Comparison of ENCODE assay signal across 8 cellular contexts in genomic region chr9:85740821-85741111, GRCh38. TPM values are rescaled to one million over a fixed set of nuclear protein-coding genes. Genes with fewer than 3 reads are reported as not detected.
A peak's percentile ranks its signal among the peaks of the same experiment; 100 is the strongest.
DNase-seq lines count a peak whose midpoint lies in the region; ATAC-seq and TF ChIP-seq lines count a peak whose summit lies in the region.

No MANE protein-coding gene starts in this region.

- ATAC-seq in HG03139 (IDR thresholded peaks at IDR 0.05; ENCODE audit: unreplicated experiment): peak; percentile 5
- peak in 1 of 2 donors; percentile 33 for ATAC-seq in gastrocnemius medialis
- ATAC-seq in HG02763 (IDR thresholded peaks at IDR 0.05; ENCODE audit: unreplicated experiment): no peak

- peak overlapping the region; percentile 94 to 99 (median 98) for H3K27ac Mint-ChIP-seq in CD4-positive, alpha-beta memory T cell
- peak overlapping the region; percentile 87 for H3K27ac Mint-ChIP-seq in activated CD4-positive, alpha-beta memory T cell treated with anti-CD3 and anti-CD28 coated beads, Interleukin-2, amount 10 ng/mL, durations not matched to agents 7 days and 5 days

- intact Hi-C loops in CD4-positive, alpha-beta memory T cell (cut with micrococcal nuclease): loop anchor here (2.0 kb wide), 2 partner anchors 42 to 1820 kb away; partner anchors contain the start of gene KIF27
- intact Hi-C loops in left ventricle myocardium inferior (cut with micrococcal nuclease) (no loop called here), gastrocnemius medialis (cut with DNase I; ENCODE audit: low total_unique reads) (no loop called here)

- in situ Hi-C loops in gastrocnemius medialis (cut with MboI; ENCODE audit: low sequenced_read_pairs in 4 of 4): no loop called here

- peaks cover 31% of the 10 kb centered on the region for H3K4me1 ChIP-seq in CD4-positive, alpha-beta memory T cell (ENCODE audit: insufficient read depth, low read length)
- peaks cover 60% of the 10 kb centered on the region for H3K4me1 ChIP-seq in left ventricle myocardium inferior
- H3K4me1 ChIP-seq in gastrocnemius medialis: peaks cover 23 to 35% of the 10 kb centered on the region in 2 donors

- peak overlapping the region; percentile 55 to 71 for H3K4me3 ChIP-seq in CD4-positive, alpha-beta memory T cell (ENCODE audit: low read length in 2 of 2)
- H3K4me3 ChIP-seq in left ventricle myocardium inferior (peak overlapping the region; percentile 89), gastrocnemius medialis (peak overlapping the region; percentile 76 to 83 (median 83))

- H3K36me3 Mint-ChIP-seq in CD4-positive, alpha-beta memory T cell: peaks cover 0 to 9% of the 10 kb centered on the region in 2 donors
- H3K36me3 Mint-ChIP-seq in activated CD4-positive, alpha-beta memory T cell treated with anti-CD3 and anti-CD28 coated beads, Interleukin-2, amount 10 ng/mL, durations not matched to agents 7 days and 5 days (ENCODE audit: low read depth): no peaks in the 10 kb centered on the region

- H3K9me3 Mint-ChIP-seq in CD4-positive, alpha-beta memory T cell: no peaks in the 10 kb centered on the region
- no peaks in the 10 kb centered on the region for H3K9me3 Mint-ChIP-seq in activated CD4-positive, alpha-beta memory T cell treated with anti-CD3 and anti-CD28 coated beads, Interleukin-2, amount 10 ng/mL, durations not matched to agents 7 days and 5 days

- no peaks in the 10 kb centered on the region for H3K9me3 ChIP-seq in CD4-positive, alpha-beta memory T cell (ENCODE audit: control insufficient read depth in 1 of 2, low read length in 2 of 2)
- H3K9me3 ChIP-seq in left ventricle myocardium inferior (replicated peaks) (no peaks in the 10 kb centered on the region), gastrocnemius medialis (no peaks in the 10 kb centered on the region)

- H3K27me3 Mint-ChIP-seq in CD4-positive, alpha-beta memory T cell: peaks cover 0 to 5% of the 10 kb centered on the region in 2 donors
- H3K27me3 Mint-ChIP-seq in activated CD4-positive, alpha-beta memory T cell treated with anti-CD3 and anti-CD28 coated beads, Interleukin-2, amount 10 ng/mL, durations not matched to agents 7 days and 5 days: peaks cover 4% of the 10 kb centered on the region

- POLR2A ChIA-PET in CD4-positive, alpha-beta memory T cell (lab: Charles Lee; ENCODE audit: partially characterized antibody): interaction anchor here (0.7 to 5.3 kb wide), 13 partner anchors 9 to 1761 kb away, joined by 3 to 60 read pairs (median 7); partner anchors contain the start of genes HNRNPK, NAA35 and RMI1
- POLR2A ChIA-PET in activated CD4-positive, alpha-beta memory T cell treated with anti-CD3 and anti-CD28 coated beads, Interleukin-2, amount 10 ng/mL, durations not matched to agents 7 days and 5 days (lab: Charles Lee): interaction anchor here (0.8 to 2.1 kb wide), 7 partner anchors 13 to 1761 kb away, joined by 3 to 9 read pairs (median 5); partner anchors contain the start of genes HNRNPK, ISCA1 and NAA35

- peak overlapping the region; percentile 93 to 98 (median 96) for H3K4me3 Mint-ChIP-seq in CD4-positive, alpha-beta memory T cell
- peak overlapping the region; percentile 80 for H3K4me3 Mint-ChIP-seq in activated CD4-positive, alpha-beta memory T cell treated with anti-CD3 and anti-CD28 coated beads, Interleukin-2, amount 10 ng/mL, durations not matched to agents 7 days and 5 days

- peaks cover 22 to 39% (median 31%) of the 10 kb centered on the region in 4 donors for H3K4me1 Mint-ChIP-seq in CD4-positive, alpha-beta memory T cell
- H3K4me1 Mint-ChIP-seq in activated CD4-positive, alpha-beta memory T cell treated with anti-CD3 and anti-CD28 coated beads, Interleukin-2, amount 10 ng/mL, durations not matched to agents 7 days and 5 days: peaks cover 46% of the 10 kb centered on the region

- DNase-seq in CD4-positive, alpha-beta memory T cell: peak in 2 of 5 donors; percentile 61 to 75
- DNase-seq in activated CD4-positive, alpha-beta memory T cell treated with anti-CD3 and anti-CD28 coated beads, Interleukin-2, amount 10 ng/mL, durations not matched to agents 7 days and 5 days: no peak
- DNase-seq in left ventricle myocardium inferior (no peak), gastrocnemius medialis (no peak), NCI-H128 (lab: John Stamatoyannopoulos, UW; ENCODE audit: unreplicated experiment) (no peak)
- DNase-seq in activated CD8-positive, alpha-beta memory T cell treated with anti-CD3 and anti-CD28 coated beads for 24 hours: no peak

- CTCF ChIA-PET in CD4-positive, alpha-beta memory T cell (lab: Charles Lee; ENCODE audit: partially characterized antibody): interaction anchor here (1.0 to 5.4 kb wide), 6 partner anchors 11 to 131 kb away, joined by 3 to 32 read pairs (median 6); no protein-coding TSS in a partner anchor
- CTCF ChIA-PET in activated CD4-positive, alpha-beta memory T cell treated with anti-CD3 and anti-CD28 coated beads, Interleukin-2, amount 10 ng/mL, durations not matched to agents 7 days and 5 days (lab: Charles Lee): interaction anchor here (1.4 to 2.5 kb wide), 3 partner anchors 40 to 131 kb away, joined by 3 to 15 read pairs (median 7); no protein-coding TSS in a partner anchor

- TF ChIP-seq POLR2A in gastrocnemius medialis (IDR thresholded peaks at IDR 0.05): no peak

- H3K36me3 ChIP-seq in CD4-positive, alpha-beta memory T cell (ENCODE audit: insufficient read depth, low read length): no peaks in the 10 kb centered on the region
- H3K36me3 ChIP-seq in left ventricle myocardium inferior: no peaks in the 10 kb centered on the region
- no peaks in the 10 kb centered on the region for H3K36me3 ChIP-seq in gastrocnemius medialis

- peak overlapping the region; percentile 93 for H3K27ac ChIP-seq in CD4-positive, alpha-beta memory T cell (ENCODE audit: low read depth, low read length)
- peak overlapping the region; percentile 87 for H3K27ac ChIP-seq in left ventricle myocardium inferior (replicated peaks)
- peak overlapping the region; percentile 85 to 91 (median 88) for H3K27ac ChIP-seq in gastrocnemius medialis

- H3K27me3 ChIP-seq in CD4-positive, alpha-beta memory T cell (ENCODE audit: insufficient read depth, low read length): no peaks in the 10 kb centered on the region
- H3K27me3 ChIP-seq in left ventricle myocardium inferior (ENCODE audit: low read depth): no peaks in the 10 kb centered on the region
- no peaks in the 10 kb centered on the region for H3K27me3 ChIP-seq in gastrocnemius medialis

- TF ChIP-seq CTCF in left ventricle myocardium inferior (IDR thresholded peaks at IDR 0.05; ENCODE audit: borderline replicate concordance): no peak
- no peak for TF ChIP-seq CTCF in gastrocnemius medialis (IDR thresholded peaks at IDR 0.05 in 4 of 5, conservative IDR thresholded peaks at IDR 0.05 in 1 of 5)

RNA-seq across cellular contexts. Expression of gene AGTPBP1, which starts 1.0 kb away (rescaled TPM):
- total RNA-seq in CD4-positive, alpha-beta memory T cell: 10 to 100 TPM; 56.1 to 56.7 TPM
- polyA plus RNA-seq in CD4-positive, alpha-beta memory T cell: 10 to 100 TPM; 27.5 to 29.7 TPM
- total RNA-seq in activated CD4-positive, alpha-beta memory T cell treated with anti-CD3 and anti-CD28 coated beads, Interleukin-2, amount 10 ng/mL, durations not matched to agents 7 days and 5 days: 10 to 100 TPM; 39.3 to 41.8 TPM
- total RNA-seq in left ventricle myocardium inferior (52.5 TPM), gastrocnemius medialis (10 to 100 TPM; 24.4 to 39.7 (median 31.8) TPM)
